9 cellular contexts compared by ENCODE assay signal in the genomic region with DNA sequence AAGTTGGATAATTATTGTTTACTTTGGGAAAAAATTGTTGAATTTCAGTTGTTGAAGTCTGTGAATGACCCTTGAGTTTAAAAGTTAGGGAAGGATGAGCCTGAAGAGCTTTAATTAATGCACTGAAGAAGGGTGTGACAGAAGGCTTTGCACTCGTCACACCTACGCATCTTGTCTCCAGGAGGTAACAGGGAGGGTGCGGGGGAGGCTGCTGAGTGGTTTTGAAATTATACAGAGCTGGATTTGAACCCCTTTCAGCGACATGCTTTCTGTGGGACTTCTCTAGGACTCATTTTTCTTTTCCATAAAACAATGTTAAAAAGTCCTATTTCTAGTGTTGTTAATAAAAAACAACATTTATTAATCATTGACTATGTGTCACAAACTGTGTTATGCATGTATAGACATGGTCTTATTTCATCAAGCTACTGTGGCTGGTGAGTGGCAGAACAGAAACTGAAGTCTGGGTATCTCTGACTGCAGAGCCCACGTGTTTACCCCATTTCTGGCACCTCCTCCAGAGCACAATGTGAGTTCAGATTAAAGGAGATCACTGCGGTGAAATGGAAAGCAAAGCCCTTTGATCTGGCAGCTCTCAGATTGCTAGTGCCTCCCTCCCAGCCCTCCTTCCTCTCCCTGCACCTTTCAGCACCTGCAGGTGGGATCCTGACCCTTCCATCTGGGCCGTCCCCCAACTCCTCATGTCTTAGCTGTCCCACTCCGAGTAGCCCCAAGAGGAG.
DNase-seq lines count a peak whose midpoint lies in the region; ATAC-seq and TF ChIP-seq lines count a peak whose summit lies in the region.
"Had no signal": no experiment of that assay in that cellular context is flagged by ENCODE, and none has a peak within 500 bp of the region (broad histone marks: within the 10 kb centered on the region; RNA-seq: fewer than 3 reads in every experiment).

No MANE protein-coding gene starts in this region.

- peak; percentile 82 for ATAC-seq in HG03175 (IDR thresholded peaks at IDR 0.05; ENCODE audit: unreplicated experiment)
- ATAC-seq in natural killer cell: peak in 2 of 3 donors; percentile 12 to 32
- ATAC-seq in HG03039 (IDR thresholded peaks at IDR 0.05; ENCODE audit: unreplicated experiment): no peak
- ATAC-seq in HG02678 (IDR thresholded peaks at IDR 0.05; ENCODE audit: unreplicated experiment): no peak

- peaks cover 0 to 3% of the 10 kb centered on the region in 2 donors for H3K27me3 Mint-ChIP-seq in natural killer cell (ENCODE audit: low read depth in 2 of 2)

- peaks cover 0 to 9% of the 10 kb centered on the region in 2 donors for H3K4me1 Mint-ChIP-seq in natural killer cell
- H3K4me1 Mint-ChIP-seq: neural crest cell had no signal

- DNase-seq in GM13977 (ENCODE audit: low spot score) (peak; percentile 44), natural killer cell (no peak), SK-N-DZ (ENCODE audit: low spot score) (no peak), AG08396 (ENCODE audit: low spot score) (no peak)
- DNase-seq in activated CD8-positive, alpha-beta memory T cell treated with anti-CD3 and anti-CD28 coated beads, Interleukin-2, amount 50 U/mL, for 4 hours: peak; percentile 46

- peaks cover 0 to 3% of the 10 kb centered on the region in 2 donors for H3K9me3 Mint-ChIP-seq in natural killer cell
- H3K9me3 Mint-ChIP-seq: neural crest cell had no signal

- intact Hi-C loops in natural killer cell (cut with micrococcal nuclease): no loop called here

- H3K4me3 Mint-ChIP-seq in natural killer cell: no peak overlapping the region
- H3K4me3 Mint-ChIP-seq: neural crest cell had no signal

- TF ChIP-seq CTCF in GM13977 (IDR thresholded peaks at IDR 0.05; ENCODE audit: extremely low read depth, insufficient read depth, missing control alignments) (no peak), natural killer cell (IDR thresholded peaks at IDR 0.05) (no peak)

- in situ Hi-C loops in GM13977 (cut with MboI; ENCODE audit: low pct_unique_long_range_greater_than_20kb, low sequenced_read_pairs, unreplicated experiment): no loop called here

- H3K36me3 Mint-ChIP-seq in natural killer cell: no peaks in the 10 kb centered on the region

- H3K27ac Mint-ChIP-seq in natural killer cell: no peak overlapping the region

Comparison
In these comparisons a context has a peak if more than half of its experiments do, and no peak if none do; other contexts are left out.
1. DNase-seq: peak in GM13977 (single experiment) and activated CD8-positive, alpha-beta memory T cell treated with anti-CD3 and anti-CD28 coated beads, Interleukin-2, amount 50 U/mL, for 4 hours (single experiment); none in natural killer cell (single experiment), SK-N-DZ (single experiment) and AG08396 (single experiment).
2. ATAC-seq: peak in HG03175 (single experiment) and natural killer cell (2 of 3); none in HG03039 (single experiment) and HG02678 (single experiment).